25 cellular contexts compared by ENCODE assay signal in the genomic region with DNA sequence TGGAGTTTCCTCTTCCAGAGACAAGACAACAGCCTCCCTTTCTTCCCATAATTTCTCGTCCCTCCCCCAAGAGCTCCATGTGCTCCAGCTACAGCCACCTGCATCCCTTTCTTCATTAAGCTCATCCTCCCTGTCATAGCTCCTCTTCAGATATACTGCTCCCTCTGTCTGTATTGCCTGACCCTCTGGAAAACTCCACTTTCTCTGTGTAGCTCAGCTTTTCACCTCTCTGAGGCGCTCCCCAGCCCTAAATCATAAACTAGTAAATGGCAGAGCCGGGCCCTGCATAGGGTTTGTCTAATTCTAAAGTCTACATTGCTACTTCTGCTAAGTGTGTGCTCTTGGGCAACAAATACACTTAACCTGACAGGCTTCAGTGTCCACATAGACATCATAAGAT.
"Had no signal": no experiment of that assay in that cellular context is flagged by ENCODE, and none has a peak within 500 bp of the region (broad histone marks: within the 10 kb centered on the region; RNA-seq: fewer than 3 reads in every experiment).

No MANE protein-coding gene starts in this region.

- H3K27me3 Mint-ChIP-seq: activated naive CD8-positive, alpha-beta T cell treated with anti-CD3 and anti-CD28 coated beads, Interleukin-2, amount 50 U/mL, for 24 hours; naive thymus-derived CD8-positive, alpha-beta T cell had no signal

- H3K27ac Mint-ChIP-seq: activated naive CD4-positive, alpha-beta T cell treated with anti-CD3 and anti-CD28 coated beads, Interleukin-2, amount 10 ng/mL, durations not matched to agents 7 days and 5 days; activated naive CD8-positive, alpha-beta T cell treated with anti-CD3 and anti-CD28 coated beads, Interleukin-2, amount 50 U/mL, for 24 hours; mesothelial cell of epicardium; naive thymus-derived CD8-positive, alpha-beta T cell had no signal

- DNase-seq: activated CD4-positive, alpha-beta T cell treated with anti-CD3 and anti-CD28 coated beads for 4 hours; activated CD4-positive, alpha-beta T cell treated with anti-CD3 and anti-CD28 coated beads, Interleukin-2, amount 50 U/mL, for 48 hours; activated CD4-positive, CD25-positive, alpha-beta regulatory T cell; activated CD8-positive, alpha-beta memory T cell treated with anti-CD3 and anti-CD28 coated beads, Interleukin-2, amount 50 U/mL, for 48 hours; activated effector memory CD4-positive, alpha-beta T cell treated with Interleukin-2 at 50 U/mL for 16 hours; activated naive CD4-positive, alpha-beta T cell treated with anti-CD3 and anti-CD28 coated beads, Interleukin-2, amount 10 ng/mL, durations not matched to agents 7 days and 5 days; activated naive CD8-positive, alpha-beta T cell treated with anti-CD3 and anti-CD28 coated beads, Interleukin-2, amount 50 U/mL, for 24 hours; activated T-cell treated with anti-CD3 and anti-CD28 coated beads, Interleukin-2, amount 50 U/mL, for 4 hours; body of pancreas; cortex of kidney; heart left ventricle; islet precursor cell; left colon; naive thymus-derived CD8-positive, alpha-beta T cell; pancreas; psoas muscle; spleen; stimulated activated CD4-positive, alpha-beta T cell treated with anti-CD3 and anti-CD28 coated beads, Interleukin-4, amount 100 ng/mL, for 1 hour; stimulated activated naive CD4-positive, alpha-beta T cell treated with Interleukin-2 at 50 U/mL for 16 hours; T1000 had no signal

- H3K4me1 ChIP-seq: body of pancreas, pancreas, psoas muscle, right atrium auricular region, spleen had no signal

- H3K4me1 Mint-ChIP-seq: mesothelial cell of epicardium had no signal

- H3K9me3 Mint-ChIP-seq: activated naive CD4-positive, alpha-beta T cell treated with anti-CD3 and anti-CD28 coated beads, Interleukin-2, amount 10 ng/mL, durations not matched to agents 7 days and 5 days; activated naive CD8-positive, alpha-beta T cell treated with anti-CD3 and anti-CD28 coated beads, Interleukin-2, amount 50 U/mL, for 24 hours; activated T-cell treated with anti-CD3 and anti-CD28 coated beads, Interleukin-2, amount 50 U/mL, for 4 hours; mesothelial cell of epicardium; naive thymus-derived CD8-positive, alpha-beta T cell had no signal

- H3K27me3 ChIP-seq: body of pancreas, cardiac muscle cell, heart left ventricle, pancreas, right atrium auricular region, spleen had no signal

- H3K4me3 ChIP-seq: body of pancreas, cardiac muscle cell, heart left ventricle, lung, pancreas, psoas muscle, right atrium auricular region, spleen had no signal

- H3K36me3 Mint-ChIP-seq: activated naive CD4-positive, alpha-beta T cell treated with anti-CD3 and anti-CD28 coated beads, Interleukin-2, amount 10 ng/mL, durations not matched to agents 7 days and 5 days; mesothelial cell of epicardium; naive thymus-derived CD8-positive, alpha-beta T cell had no signal

- H3K36me3 ChIP-seq: cardiac muscle cell, heart left ventricle, neutrophil, pancreas, right atrium auricular region, spleen had no signal

- H3K27ac ChIP-seq: body of pancreas, cardiac muscle cell, heart left ventricle, neutrophil, pancreas, psoas muscle, right atrium auricular region, spleen had no signal

- H3K4me3 Mint-ChIP-seq: activated naive CD4-positive, alpha-beta T cell treated with anti-CD3 and anti-CD28 coated beads, Interleukin-2, amount 10 ng/mL, durations not matched to agents 7 days and 5 days; activated naive CD8-positive, alpha-beta T cell treated with anti-CD3 and anti-CD28 coated beads, Interleukin-2, amount 50 U/mL, for 24 hours; activated T-cell treated with anti-CD3 and anti-CD28 coated beads, Interleukin-2, amount 50 U/mL, for 4 hours; mesothelial cell of epicardium; naive thymus-derived CD8-positive, alpha-beta T cell had no signal

- ATAC-seq: activated naive CD8-positive, alpha-beta T cell treated with anti-CD3 and anti-CD28 coated beads, Interleukin-2, amount 50 U/mL, for 24 hours; activated T-cell treated with anti-CD3 and anti-CD28 coated beads, Interleukin-2, amount 50 U/mL, for 4 hours; body of pancreas; heart left ventricle; left colon; naive thymus-derived CD8-positive, alpha-beta T cell; pancreas; psoas muscle had no signal

- H3K9me3 ChIP-seq: body of pancreas, heart left ventricle, neutrophil, pancreas, psoas muscle, right atrium auricular region, spleen had no signal
